ENCODE assay signal across 8 cellular contexts in genomic region chr5:39376293-39376714, GRCh38. TPM values are rescaled to one million over a fixed set of nuclear protein-coding genes. Genes with fewer than 3 reads are reported as not detected.
A peak's percentile ranks its signal among the peaks of the same experiment; 100 is the strongest.
DNase-seq lines count a peak whose midpoint lies in the region; ATAC-seq and TF ChIP-seq lines count a peak whose summit lies in the region.

No MANE protein-coding gene starts in this region.

- no peak overlapping the region for H3K27ac Mint-ChIP-seq in activated naive CD4-positive, alpha-beta T cell treated with anti-CD3 and anti-CD28 coated beads, Interleukin-2, amount 50 U/mL, for 72 hours

- H3K9me3 Mint-ChIP-seq in activated naive CD4-positive, alpha-beta T cell treated with anti-CD3 and anti-CD28 coated beads, Interleukin-2, amount 50 U/mL, for 72 hours = no peaks in the 10 kb centered on the region

- TF ChIP-seq POLR2A in gastrocnemius medialis (IDR thresholded peaks at IDR 0.05) = no peak

- H3K4me1 ChIP-seq in gastrocnemius medialis = no peaks in the 10 kb centered on the region

- peak; percentile 69 for TF ChIP-seq CTCF in HL-60 (IDR thresholded peaks at IDR 0.05; ENCODE audit: insufficient read depth, low read length)
- TF ChIP-seq CTCF in gastrocnemius medialis (IDR thresholded peaks at IDR 0.05 in 4 of 5, conservative IDR thresholded peaks at IDR 0.05 in 1 of 5) = peak; percentile 45 to 72 (median 53)

- H3K27ac ChIP-seq in HL-60 (replicated peaks) (no peak overlapping the region), gastrocnemius medialis (no peak overlapping the region)

- H3K27me3 ChIP-seq in HL-60 (ENCODE audit: insufficient read depth, poor library complexity, severe bottlenecking) (peaks cover 4% of the 10 kb centered on the region), gastrocnemius medialis (no peaks in the 10 kb centered on the region)

- H3K36me3 ChIP-seq in gastrocnemius medialis = peaks cover 0 to 6% of the 10 kb centered on the region in 2 donors

- intact Hi-C loops in left ventricle myocardium superior (cut with micrococcal nuclease) (loop anchor here (2.0 kb wide), 1 partner anchor 170 kb away; no protein-coding TSS in a partner anchor), gastrocnemius medialis (cut with DNase I; ENCODE audit: low total_unique reads) (loop anchor here (1.0 kb wide), 1 partner anchor 171 kb away; no protein-coding TSS in a partner anchor)

- DNase-seq in DMS114 treated with DMSO at 0.1 percent for 48 hours (lab: John Stamatoyannopoulos, UW; ENCODE audit: unreplicated experiment) = peak; percentile 18
- DNase-seq in HL-60 (ENCODE audit: low read depth in 1 of 2, low spot score in 1 of 2) = peak in 1 of 2 experiments; percentile 38
- DNase-seq in NOMO-1 treated with DMSO at 0.1 percent for 48 hours (lab: John Stamatoyannopoulos, UW; ENCODE audit: unreplicated experiment) = peak; percentile 83
- peak in 1 of 2 donors; percentile 62 for DNase-seq in activated naive CD4-positive, alpha-beta T cell treated with anti-CD3 and anti-CD28 coated beads, Interleukin-2, amount 50 U/mL, for 72 hours (ENCODE audit: low spot score in 2 of 2)
- DNase-seq in left ventricle myocardium superior = no peak
- DNase-seq in gastrocnemius medialis = no peak
- DNase-seq in DMS79 treated with DMSO at 0.1 percent for 48 hours (lab: John Stamatoyannopoulos, UW) = no peak

- in situ Hi-C loops in gastrocnemius medialis (cut with MboI; ENCODE audit: low sequenced_read_pairs in 4 of 4) = loop anchor here in 3 of 4 donors (5.0 to 25.0 kb wide), 3 partner anchors 161 to 171 kb away; no protein-coding TSS in a partner anchor

- H3K36me3 Mint-ChIP-seq in activated naive CD4-positive, alpha-beta T cell treated with anti-CD3 and anti-CD28 coated beads, Interleukin-2, amount 50 U/mL, for 72 hours = no peaks in the 10 kb centered on the region

- ATAC-seq in GM19452 (IDR thresholded peaks at IDR 0.05; ENCODE audit: unreplicated experiment) (peak; percentile 73), left ventricle myocardium superior (peak; percentile 43), gastrocnemius medialis (peak in 1 of 2 donors; percentile 58)
- peak; percentile 59 to 75 for ATAC-seq in activated naive CD4-positive, alpha-beta T cell treated with anti-CD3 and anti-CD28 coated beads, Interleukin-2, amount 50 U/mL, for 72 hours

- no peaks in the 10 kb centered on the region for H3K9me3 ChIP-seq in gastrocnemius medialis

- H3K4me3 ChIP-seq in HL-60 (replicated peaks; ENCODE audit: insufficient read depth, low read length) = no peak overlapping the region
- H3K4me3 ChIP-seq in gastrocnemius medialis = no peak overlapping the region

RNA-seq across cellular contexts. Expression of gene C9, which starts 12.0 kb away (rescaled TPM):
- not detected for total RNA-seq in activated naive CD4-positive, alpha-beta T cell treated with anti-CD3 and anti-CD28 coated beads, Interleukin-2, amount 50 U/mL, for 72 hours
- total RNA-seq in left ventricle myocardium superior = not detected
- total RNA-seq in gastrocnemius medialis = 1 to 10 TPM in 2 of 4 donors, not detected in 2; 2.6 to 5.3 TPM

RNA-seq across cellular contexts. Expression of gene DAB2, which starts 48.5 kb away (rescaled TPM):
- under 1 TPM in 1 of 2 donors, not detected in 1; 0.50 TPM for total RNA-seq in activated naive CD4-positive, alpha-beta T cell treated with anti-CD3 and anti-CD28 coated beads, Interleukin-2, amount 50 U/mL, for 72 hours
- total RNA-seq in left ventricle myocardium superior = 32.4 TPM
- total RNA-seq in gastrocnemius medialis = 10 to 100 TPM in 3 of 4 donors, 1 to 10 TPM in 1; 7.2 to 18.5 (median 16.3) TPM

Comparison
In these comparisons a context has a peak if more than half of its experiments do, and no peak if none do; other contexts are left out.
1. DNase-seq: peak in DMS114 treated with DMSO at 0.1 percent for 48 hours (single experiment) and NOMO-1 treated with DMSO at 0.1 percent for 48 hours (single experiment); none in left ventricle myocardium superior (single experiment), gastrocnemius medialis (0 of 2) and DMS79 treated with DMSO at 0.1 percent for 48 hours (single experiment).
2. RNA of gene DAB2, which starts 48.5 kb away (total RNA-seq): 32.4 TPM in left ventricle myocardium superior (single experiment) and 7.2 to 18.5 TPM in gastrocnemius medialis; 0.50 TPM in activated naive CD4-positive, alpha-beta T cell treated with anti-CD3 and anti-CD28 coated beads, Interleukin-2, amount 50 U/mL, for 72 hours; every median in the first group is over 4 times any median in the second.